20 cellular contexts compared by ENCODE assay signal in the genomic region with DNA sequence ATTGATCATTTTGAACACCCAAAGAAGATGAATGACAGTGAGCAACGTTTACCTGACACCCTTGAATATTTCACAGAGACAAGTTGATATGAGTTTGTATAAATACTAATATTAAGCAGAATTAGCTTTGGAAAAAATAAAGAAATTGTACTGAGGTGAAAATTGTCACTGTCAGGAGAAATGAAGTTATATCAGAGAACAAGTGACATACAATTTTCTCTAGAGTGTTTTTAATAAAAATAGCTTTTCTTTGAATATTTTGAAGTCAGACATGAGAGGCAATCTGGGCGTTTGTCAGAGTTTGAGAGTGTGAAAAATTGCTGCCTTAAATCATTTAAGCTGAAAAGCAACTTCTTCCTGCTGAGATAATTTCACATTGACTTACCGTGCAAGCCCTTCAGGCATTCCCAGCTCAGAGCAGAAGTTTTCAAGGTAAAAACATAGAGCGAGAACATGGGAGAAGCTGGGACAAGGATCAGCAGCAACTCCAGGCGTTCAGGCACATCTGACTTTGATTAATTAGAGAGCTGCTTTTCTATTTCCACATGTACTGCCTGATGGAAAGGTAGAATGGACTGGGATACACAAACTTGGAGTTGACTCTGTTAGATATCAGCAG.
DNase-seq lines count a peak whose midpoint lies in the region; ATAC-seq and TF ChIP-seq lines count a peak whose summit lies in the region.
"Had no signal": no experiment of that assay in that cellular context is flagged by ENCODE, and none has a peak within 500 bp of the region (broad histone marks: within the 10 kb centered on the region; RNA-seq: fewer than 3 reads in every experiment).

No MANE protein-coding gene starts in this region.

- no peak overlapping the region for H3K4me2 ChIP-seq in GM23248 (ENCODE audit: unreplicated experiment)
- H3K4me2 ChIP-seq: A549 had no signal

- no peak overlapping the region for H3K4me3 ChIP-seq in GM23248
- H3K4me3 ChIP-seq in HFF-Myc (replicated peaks; ENCODE audit: low read depth, low read length) = no peak overlapping the region
- H3K4me3 ChIP-seq in gastroesophageal sphincter = no peak overlapping the region
- H3K4me3 ChIP-seq: A549 had no signal

- H4K20me1 ChIP-seq in GM23248 (ENCODE audit: insufficient read depth) = no peaks in the 10 kb centered on the region

- TF ChIP-seq CTCF in HFF-Myc (IDR thresholded peaks at IDR 0.05; ENCODE audit: low read depth, low read length, missing control alignments) (no peak), nephron progenitor cell (IDR thresholded peaks at IDR 0.05) (no peak), gastroesophageal sphincter (IDR thresholded peaks at IDR 0.05) (no peak)

- H3K4me3 Mint-ChIP-seq in nephron progenitor cell = no peak overlapping the region
- H3K4me3 Mint-ChIP-seq: H9 had no signal

- no peaks in the 10 kb centered on the region for H3F3A ChIP-seq in GM23248 (ENCODE audit: insufficient read depth)

- H3K27me3 ChIP-seq in GM23248 (replicated peaks; ENCODE audit: insufficient read depth) (no peaks in the 10 kb centered on the region), gastroesophageal sphincter (no peaks in the 10 kb centered on the region)
- H3K27me3 ChIP-seq: BE2C had no signal

- H3K9me2 ChIP-seq in GM23248 (ENCODE audit: insufficient read depth) = no peaks in the 10 kb centered on the region

- no peak for TF ChIP-seq POLR2A in gastroesophageal sphincter (IDR thresholded peaks at IDR 0.05)

- WGBS in GM23248 (ENCODE audit: low coverage in 1 of 2, low lambda C conversion rate in 2 of 2, missing lambda C conversion rate in 2 of 2), 2 experiments = 42 to 53% methylated on average over 5 of the region's 5 CpGs
- WGBS in gastroesophageal sphincter (ENCODE audit: low coverage in 1 of 2), 2 donors = 51 to 57% methylated on average over 5 of the region's 5 CpGs

- H3K36me3 ChIP-seq in GM23248 (ENCODE audit: low read depth) = no peaks in the 10 kb centered on the region
- no peaks in the 10 kb centered on the region for H3K36me3 ChIP-seq in gastroesophageal sphincter
- H3K36me3 ChIP-seq: BE2C had no signal

- H3K9me3 ChIP-seq in GM23248 (ENCODE audit: low read depth) = no peaks in the 10 kb centered on the region
- H3K9me3 ChIP-seq in gastroesophageal sphincter = no peaks in the 10 kb centered on the region
- H3K9me3 ChIP-seq: A549, BE2C had no signal

- H3K36me3 Mint-ChIP-seq in nephron progenitor cell (ENCODE audit: low read depth) = no peaks in the 10 kb centered on the region

- no peak overlapping the region for H3K27ac ChIP-seq in GM23248
- H3K27ac ChIP-seq in gastroesophageal sphincter = no peak overlapping the region
- H3K27ac ChIP-seq: A549 had no signal

- H3K4me1 ChIP-seq in GM23248 (ENCODE audit: insufficient read depth) = peaks cover 21% of the 10 kb centered on the region; the same call in 1 of the 2 replicates
- no peaks in the 10 kb centered on the region for H3K4me1 ChIP-seq in gastroesophageal sphincter
- H3K4me1 ChIP-seq: A549, BE2C had no signal

- no peaks in the 10 kb centered on the region for H3K9me3 Mint-ChIP-seq in nephron progenitor cell
- H3K9me3 Mint-ChIP-seq: H9 had no signal

- ATAC-seq in HG03280 (IDR thresholded peaks at IDR 0.05; ENCODE audit: unreplicated experiment) (no peak), gastroesophageal sphincter (no peak)
- ATAC-seq: A549, Right ventricle myocardium inferior had no signal

- peak overlapping the region; percentile 36; the same call in 1 of the 2 replicates for H2AFZ ChIP-seq in GM23248

- TF ChIP-seq EP300 in gastroesophageal sphincter (IDR thresholded peaks at IDR 0.05) = no peak

- peaks cover 15% of the 10 kb centered on the region for H3K4me1 Mint-ChIP-seq in nephron progenitor cell

- in situ Hi-C loops in GM23248 (cut with MboI) = no loop called here

- DNase-seq in GM23248 (no peak), HFF-Myc (ENCODE audit: extremely low read depth, low read depth) (peak; percentile 16), SK-N-DZ (ENCODE audit: low spot score) (peak; percentile 8), nephron progenitor cell (no peak), NCI-H526 treated with DMSO at 0.1 percent for 48 hours (lab: John Stamatoyannopoulos, UW) (no peak)
- DNase-seq in stimulated activated CD8-positive, alpha-beta memory T cell treated with anti-CD3 and anti-CD28 coated beads, Interleukin-4, amount 100 ng/mL, for 48 hours = no peak
- DNase-seq: BE2C, DMS79, H9, Karpas-422, NCI-H187, NCI-H2107, NCI-H2227 treated with DMSO at 0.1 percent for 48 hours, NCI-H510A, OCI-M1, SW 1271 had no signal

- no peaks in the 10 kb centered on the region for H3K79me2 ChIP-seq in GM23248 (ENCODE audit: insufficient read depth)

- no peaks in the 10 kb centered on the region for H3K27me3 Mint-ChIP-seq in nephron progenitor cell (ENCODE audit: low read depth, poor library complexity)

- peak overlapping the region; percentile 61 for H3K27ac Mint-ChIP-seq in nephron progenitor cell
- H3K27ac Mint-ChIP-seq: H9 had no signal

- no peak overlapping the region for H3K9ac ChIP-seq in GM23248

Comparison
In these comparisons a context has a peak if more than half of its experiments do, and no peak if none do; other contexts are left out.
1. DNase-seq: peak in HFF-Myc (single experiment) and SK-N-DZ (single experiment); none in GM23248 (single experiment), nephron progenitor cell (single experiment), NCI-H526 treated with DMSO at 0.1 percent for 48 hours (single experiment) and stimulated activated CD8-positive, alpha-beta memory T cell treated with anti-CD3 and anti-CD28 coated beads, Interleukin-4, amount 100 ng/mL, for 48 hours (single experiment).